ENCODE assay signal across 8 cellular contexts in the genomic region with DNA sequence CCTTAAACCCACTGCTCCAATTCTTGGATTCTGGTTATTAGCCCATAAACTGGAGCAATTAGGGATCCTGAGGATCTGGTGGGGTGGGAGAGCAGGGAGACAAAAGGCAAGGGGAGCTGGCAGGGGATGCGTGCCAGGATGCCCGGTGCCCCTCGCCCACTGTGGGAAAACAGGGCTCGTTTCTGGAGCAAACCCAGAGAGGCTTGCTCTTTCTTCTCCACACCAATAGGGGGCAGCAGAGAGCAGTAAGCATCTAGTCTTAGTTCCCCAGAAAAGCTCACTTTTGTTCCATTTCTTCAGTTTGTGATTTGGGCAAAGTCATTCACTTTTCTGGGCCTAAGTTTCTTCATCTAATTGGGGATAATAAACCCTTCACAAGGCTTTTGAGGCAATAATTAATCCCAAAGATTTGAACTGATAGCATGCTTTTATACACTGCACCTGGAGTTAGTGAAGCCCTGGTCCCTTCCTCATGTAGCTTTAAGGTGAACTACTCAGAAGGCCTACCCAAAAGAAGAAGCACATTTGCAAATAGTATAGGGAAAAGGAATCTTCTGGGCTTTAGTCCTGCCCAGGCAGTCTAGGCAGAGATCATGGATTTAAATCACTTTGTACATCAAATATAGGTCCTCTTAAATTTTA.
DNase-seq lines count a peak whose midpoint lies in the region; ATAC-seq and TF ChIP-seq lines count a peak whose summit lies in the region.

No MANE protein-coding gene starts in this region.

- H3K4me3 ChIP-seq in BJ (ENCODE audit: low read depth, low read length) (no peak overlapping the region), fibroblast of the aortic adventitia (ENCODE audit: low read depth, low read length) (no peak overlapping the region)

- H3K9me3 Mint-ChIP-seq in activated B cell treated with CpG ODN at 0.5 μM for 24 hours = no peaks in the 10 kb centered on the region

- CTCF ChIA-PET in BJ (lab: Yijun Ruan, JAX) = interaction anchor here (0.7 to 5.3 kb wide), 50 partner anchors 9 to 1445 kb away, joined by 3 to 28 read pairs (median 4); no protein-coding TSS in a partner anchor
- CTCF ChIA-PET in activated B cell treated with CpG ODN at 0.5 μM for 24 hours (lab: Charles Lee) = interaction anchor here (0.7 to 5.3 kb wide), 12 partner anchors 10 to 1330 kb away, joined by 3 to 83 read pairs (median 4); no protein-coding TSS in a partner anchor

- H3K4me1 Mint-ChIP-seq in activated B cell treated with CpG ODN at 0.5 μM for 24 hours = no peaks in the 10 kb centered on the region

- no peaks in the 10 kb centered on the region for H3K36me3 ChIP-seq in BJ (ENCODE audit: control insufficient read depth, insufficient read depth, low read length)

- TF ChIP-seq CTCF in BJ (IDR thresholded peaks at IDR 0.05; ENCODE audit: insufficient read depth, low read depth, low read length) (peak; percentile 92), activated B cell treated with CpG ODN at 0.5 μM for 24 hours (IDR thresholded peaks at IDR 0.05) (peak; percentile 33), fibroblast of the aortic adventitia (IDR thresholded peaks at IDR 0.05; ENCODE audit: insufficient read depth, low read length) (peak; percentile 94)

- no peak overlapping the region for H3K27ac Mint-ChIP-seq in activated B cell treated with CpG ODN at 0.5 μM for 24 hours

- H3K4me3 Mint-ChIP-seq in activated B cell treated with CpG ODN at 0.5 μM for 24 hours = no peak overlapping the region

- H3K27me3 Mint-ChIP-seq in activated B cell treated with CpG ODN at 0.5 μM for 24 hours = peaks cover 1% of the 10 kb centered on the region

- DNase-seq in BJ (ENCODE audit: low read depth) (no peak), NCI-H2029 (lab: John Stamatoyannopoulos, UW) (peak; percentile 34), activated B cell treated with CpG ODN at 0.5 μM for 24 hours (no peak), fibroblast of the aortic adventitia (ENCODE audit: low read depth) (peak; percentile 79), nucleus accumbens (lab: John Stamatoyannopoulos, UW) (peak in 38 of 56 donors; percentile 4 to 69 (median 38))

- POLR2A ChIA-PET in BJ (lab: Charles Lee) (interaction anchor here (0.7 kb wide), 1 partner anchor 396 kb away, joined by 5 read pairs; no protein-coding TSS in a partner anchor), activated B cell treated with CpG ODN at 0.5 μM for 24 hours (lab: Charles Lee) (interaction anchor here (1.2 kb wide), 1 partner anchor 1209 kb away, joined by 3 read pairs; no protein-coding TSS in a partner anchor)

- H3K27me3 ChIP-seq in BJ (ENCODE audit: control insufficient read depth, insufficient read depth, low read length) = no peaks in the 10 kb centered on the region

- ATAC-seq in GM18511 (IDR thresholded peaks at IDR 0.05; ENCODE audit: unreplicated experiment) (peak; percentile 57), activated B cell treated with CpG ODN at 0.5 μM for 24 hours (ENCODE audit: low read depth) (peak; percentile 49), HG03025 (IDR thresholded peaks at IDR 0.05; ENCODE audit: low FRiP score, unreplicated experiment) (no peak), GM18502 (IDR thresholded peaks at IDR 0.05; ENCODE audit: poor library complexity, unreplicated experiment) (no peak)

- no peaks in the 10 kb centered on the region for H3K36me3 Mint-ChIP-seq in activated B cell treated with CpG ODN at 0.5 μM for 24 hours (ENCODE audit: low read depth)

- intact Hi-C loops in activated B cell treated with CpG ODN at 0.5 μM for 24 hours (cut with micrococcal nuclease) = loop anchor here (1.0 kb wide), 3 partner anchors 235 to 1334 kb away; no protein-coding TSS in a partner anchor

Comparison
In these comparisons a context has a peak if more than half of its experiments do, and no peak if none do; other contexts are left out.
1. DNase-seq: peak in NCI-H2029 (single experiment), fibroblast of the aortic adventitia (single experiment) and nucleus accumbens (38 of 56); none in BJ (single experiment) and activated B cell treated with CpG ODN at 0.5 μM for 24 hours (single experiment).
2. CTCF ChIP-seq: peak in every context shown above with its lines; median percentile 94 in fibroblast of the aortic adventitia; 92 in BJ; 33 in activated B cell treated with CpG ODN at 0.5 μM for 24 hours.
3. ATAC-seq: peak in GM18511 (single experiment) and activated B cell treated with CpG ODN at 0.5 μM for 24 hours (single experiment); none in HG03025 (single experiment) and GM18502 (single experiment).